Comparison of ENCODE assay signal across 15 cellular contexts in genomic region chr10:43000021-43000411, GRCh38.
"Had no signal": no experiment of that assay in that cellular context is flagged by ENCODE, and none has a peak within 500 bp of the region (broad histone marks: within the 10 kb centered on the region; RNA-seq: fewer than 3 reads in every experiment).

No MANE protein-coding gene starts in this region.

- H3K36me3 ChIP-seq: gastrocnemius medialis, heart right ventricle, tibial artery, upper lobe of right lung had no signal

- ATAC-seq: gastrocnemius medialis; left lobe of liver; mucosa of descending colon; naive thymus-derived CD8-positive, alpha-beta T cell; upper lobe of right lung had no signal

- H3K9me3 Mint-ChIP-seq: naive thymus-derived CD8-positive, alpha-beta T cell had no signal

- H3K4me1 ChIP-seq: gastrocnemius medialis, heart right ventricle, tibial artery, upper lobe of right lung had no signal

- H3K27ac ChIP-seq: dorsolateral prefrontal cortex, gastrocnemius medialis, heart right ventricle, tibial artery, upper lobe of right lung had no signal

- H3K36me3 Mint-ChIP-seq: naive thymus-derived CD8-positive, alpha-beta T cell had no signal

- H3K4me3 ChIP-seq: dorsolateral prefrontal cortex, gastrocnemius medialis, heart right ventricle, mucosa of descending colon, tibial artery, upper lobe of right lung had no signal

- H3K27me3 ChIP-seq: gastrocnemius medialis, upper lobe of right lung had no signal

- H3K9me3 ChIP-seq: gastrocnemius medialis, heart right ventricle, mucosa of descending colon, tibial artery, upper lobe of right lung had no signal

- H3K4me1 Mint-ChIP-seq: naive thymus-derived CD8-positive, alpha-beta T cell had no signal

- H3K4me3 Mint-ChIP-seq: naive thymus-derived CD8-positive, alpha-beta T cell had no signal

- DNase-seq: cortex of kidney; effector CD8-positive, alpha-beta T cell; gastrocnemius medialis; heart right ventricle; hypothalamus; islet precursor cell; mucosa of descending colon; naive thymus-derived CD8-positive, alpha-beta T cell; small intestine; stimulated activated CD4-positive, alpha-beta T cell treated with anti-CD3 and anti-CD28 coated beads, Interleukin-12 subunit alpha, Interleukin-12 subunit beta, amount 100 ng/mL, for 4 hours; stimulated activated naive CD4-positive, alpha-beta T cell treated with Interleukin-2 at 50 U/mL for 16 hours had no signal
